Comparison of ENCODE assay signal across 8 cellular contexts in genomic region chr6:42781811-42782688, GRCh38. TPM values are rescaled to one million over a fixed set of nuclear protein-coding genes. Genes with fewer than 3 reads are reported as not detected.
DNase-seq lines count a peak whose midpoint lies in the region; ATAC-seq and TF ChIP-seq lines count a peak whose summit lies in the region.

TSS of gene BICRAL (plus strand) at chr6:42782052. CDS start at chr6:42822023, 39,971 bp downstream.

- H3K27me3 ChIP-seq in Karpas-422 (ENCODE audit: low read length) = no peaks in the 10 kb centered on the region

- H3K27me3 Mint-ChIP-seq in nephron progenitor cell (ENCODE audit: low read depth, poor library complexity) = no peaks in the 10 kb centered on the region
- no peaks in the 10 kb centered on the region for H3K27me3 Mint-ChIP-seq in stimulated activated naive CD8-positive, alpha-beta T cell treated with anti-CD3 and anti-CD28 coated beads, Interleukin-15, Interleukin-2, amounts not matched to agents 100 ng/mL and 50 ng/mL, for 24 hours

- H3K9ac ChIP-seq in Karpas-422 (ENCODE audit: low read length) = peak within 1 kb of the TSS; percentile 90

- H3K4me3 ChIP-seq in Karpas-422 (ENCODE audit: low read length) (peak within 1 kb of the TSS; percentile 77), fibroblast of the aortic adventitia (ENCODE audit: low read depth, low read length) (peak within 1 kb of the TSS; percentile 81)

- no peaks in the 10 kb centered on the region for H3K9me3 ChIP-seq in Karpas-422 (ENCODE audit: low read length)

- H3K27ac Mint-ChIP-seq in nephron progenitor cell = peak within 1 kb of the TSS; percentile 99
- H3K27ac Mint-ChIP-seq in stimulated activated naive CD8-positive, alpha-beta T cell treated with anti-CD3 and anti-CD28 coated beads, Interleukin-15, Interleukin-2, amounts not matched to agents 100 ng/mL and 50 ng/mL, for 24 hours = peak within 1 kb of the TSS; percentile 95

- no peaks in the 10 kb centered on the region for H3K9me3 Mint-ChIP-seq in nephron progenitor cell
- no peaks in the 10 kb centered on the region for H3K9me3 Mint-ChIP-seq in stimulated activated naive CD8-positive, alpha-beta T cell treated with anti-CD3 and anti-CD28 coated beads, Interleukin-15, Interleukin-2, amounts not matched to agents 100 ng/mL and 50 ng/mL, for 24 hours

- H3K79me2 ChIP-seq in Karpas-422 (ENCODE audit: low read length) = peaks cover 52% of the 10 kb centered on the region

- no peaks in the 10 kb centered on the region for H3K36me3 ChIP-seq in Karpas-422 (ENCODE audit: insufficient read depth, low read length)

- H3K4me1 ChIP-seq in Karpas-422 (ENCODE audit: low read length) = peaks cover 79% of the 10 kb centered on the region

- ATAC-seq in HG03432 (IDR thresholded peaks at IDR 0.05; ENCODE audit: unreplicated experiment) = no peak

- H3K4me3 Mint-ChIP-seq in nephron progenitor cell = peak within 1 kb of the TSS; percentile 93
- H3K4me3 Mint-ChIP-seq in stimulated activated naive CD8-positive, alpha-beta T cell treated with anti-CD3 and anti-CD28 coated beads, Interleukin-15, Interleukin-2, amounts not matched to agents 100 ng/mL and 50 ng/mL, for 24 hours = peak within 1 kb of the TSS; percentile 85

- H3K4me1 Mint-ChIP-seq in nephron progenitor cell = peaks cover 29% of the 10 kb centered on the region
- peaks cover 37% of the 10 kb centered on the region for H3K4me1 Mint-ChIP-seq in stimulated activated naive CD8-positive, alpha-beta T cell treated with anti-CD3 and anti-CD28 coated beads, Interleukin-15, Interleukin-2, amounts not matched to agents 100 ng/mL and 50 ng/mL, for 24 hours (ENCODE audit: low read depth)

- peak; percentile 18 for DNase-seq in DMS153 treated with DMSO at 0.1 percent for 48 hours (lab: John Stamatoyannopoulos, UW; ENCODE audit: unreplicated experiment)
- peak; percentile 92 for DNase-seq in Karpas-422
- peak; percentile 5 for DNase-seq in SIG-M5 (lab: John Stamatoyannopoulos, UW)
- DNase-seq in activated effector memory CD4-positive, alpha-beta T cell treated with Interleukin-2 at 50 U/mL for 16 hours = peak; percentile 62
- DNase-seq in fibroblast of the aortic adventitia (ENCODE audit: low read depth) = peak; percentile 90
- DNase-seq in nephron progenitor cell = peak; percentile 84

- no peaks in the 10 kb centered on the region for H3K36me3 Mint-ChIP-seq in nephron progenitor cell (ENCODE audit: low read depth)
- H3K36me3 Mint-ChIP-seq in stimulated activated naive CD8-positive, alpha-beta T cell treated with anti-CD3 and anti-CD28 coated beads, Interleukin-15, Interleukin-2, amounts not matched to agents 100 ng/mL and 50 ng/mL, for 24 hours (ENCODE audit: low read depth) = peaks cover 13% of the 10 kb centered on the region

- H3K27ac ChIP-seq in Karpas-422 (ENCODE audit: low read length) = peak within 1 kb of the TSS; percentile 98

- H2AFZ ChIP-seq in Karpas-422 (ENCODE audit: low read length) = no peak within 1 kb of the TSS

- H3K9me2 ChIP-seq in Karpas-422 (replicated peaks; ENCODE audit: insufficient read depth, low read length) = no peaks in the 10 kb centered on the region

- peak within 1 kb of the TSS; percentile 87 for H3K4me2 ChIP-seq in Karpas-422 (ENCODE audit: low read depth, low read length, poor library complexity, severe bottlenecking)

- TF ChIP-seq CTCF in fibroblast of the aortic adventitia (IDR thresholded peaks at IDR 0.05; ENCODE audit: insufficient read depth, low read length) (no peak), nephron progenitor cell (IDR thresholded peaks at IDR 0.05) (no peak)

- H4K20me1 ChIP-seq in Karpas-422 (ENCODE audit: insufficient read depth, low read depth, low read length) = no peaks in the 10 kb centered on the region

RNA-seq across cellular contexts. Expression of gene BICRAL, which starts in this region (rescaled TPM):
- 8.8 and 16.8 TPM in 2 replicates for total RNA-seq in Karpas-422 (2014; rRNA removed; shearing (Covaris generic); ENCODE audit: low replicate concordance)
- total RNA-seq in fibroblast of the aortic adventitia (ENCODE audit: low replicate concordance) = 7.7 and 15.8 TPM in 2 replicates

Comparison
In these comparisons a context has a peak if more than half of its experiments do, and no peak if none do; other contexts are left out.
1. DNase-seq: peak in every context shown above with its lines; median percentile 92 in Karpas-422; 90 in fibroblast of the aortic adventitia; 84 in nephron progenitor cell; 62 in activated effector memory CD4-positive, alpha-beta T cell treated with Interleukin-2 at 50 U/mL for 16 hours; 18 in DMS153 treated with DMSO at 0.1 percent for 48 hours; 5 in SIG-M5.